1 cellular context compared by ENCODE assay signal in the genomic region with DNA sequence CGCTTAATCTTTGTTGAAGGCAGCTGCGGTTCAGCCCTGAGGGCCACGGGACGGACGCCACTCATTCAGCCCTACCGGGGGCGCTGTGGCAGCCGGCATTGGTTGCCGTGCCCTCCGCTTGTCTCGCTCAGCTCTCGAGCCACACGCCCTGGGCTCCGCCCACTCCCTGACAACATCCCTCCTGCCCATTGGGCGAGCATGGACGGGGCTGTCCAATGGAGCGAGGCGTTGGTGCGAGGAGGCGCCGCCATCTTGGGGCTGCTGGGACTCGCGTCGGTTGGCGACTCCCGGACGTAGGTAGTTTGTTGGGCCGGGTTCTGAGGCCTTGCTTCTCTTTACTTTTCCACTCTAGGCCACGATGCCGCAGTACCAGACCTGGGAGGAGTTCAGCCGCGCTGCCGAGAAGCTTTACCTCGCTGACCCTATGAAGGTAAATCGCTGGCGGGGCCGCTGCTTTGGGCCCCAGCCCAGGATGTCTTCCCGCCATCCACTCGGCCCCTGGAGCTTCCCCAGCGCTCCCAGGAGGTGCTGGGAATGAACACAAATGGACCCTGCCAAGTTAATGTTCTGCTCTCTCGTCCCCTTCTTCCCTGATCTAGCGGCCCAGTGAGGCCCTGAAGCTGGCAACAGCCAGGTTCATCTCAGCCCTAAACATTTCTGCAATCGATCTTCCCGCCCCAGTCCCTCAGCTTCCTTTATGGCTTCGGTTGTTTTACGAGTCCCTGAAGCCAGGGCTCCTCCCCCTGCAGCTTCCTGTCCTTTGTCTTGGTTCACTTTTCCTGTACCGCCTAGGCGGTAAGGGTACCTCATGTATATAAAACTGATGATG.
TF ChIP-seq lines count a peak whose summit lies in the region.

A gene with protein sequence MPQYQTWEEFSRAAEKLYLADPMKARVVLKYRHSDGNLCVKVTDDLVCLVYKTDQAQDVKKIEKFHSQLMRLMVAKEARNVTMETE (plus strand): TSS at position 244 of the 829 bp plus-strand sequence. CDS start 115 bp downstream, at position 359.

TF ChIP-seq in HepG2, 621 proteins besides CTCF, POLR2A, EP300 and RAD21 (continued from another document and continues in another):
- TF ChIP-seq ZNF558 (CRISPR knock-in tag; IDR thresholded peaks at IDR 0.05; ENCODE audit: borderline replicate concordance), result no peak
- TF ChIP-seq, protein P1, sequence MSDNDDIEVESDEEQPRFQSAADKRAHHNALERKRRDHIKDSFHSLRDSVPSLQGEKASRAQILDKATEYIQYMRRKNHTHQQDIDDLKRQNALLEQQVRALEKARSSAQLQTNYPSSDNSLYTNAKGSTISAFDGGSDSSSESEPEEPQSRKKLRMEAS (IDR thresholded peaks at IDR 0.05), result peak; percentile 87
- TF ChIP-seq IRX3 (CRISPR knock-in tag; IDR thresholded peaks at IDR 0.05; ENCODE audit: borderline replicate concordance, low read depth), result no peak
- TF ChIP-seq ZNF570 (CRISPR knock-in tag; IDR thresholded peaks at IDR 0.05; ENCODE audit: borderline replicate concordance), result no peak
- TF ChIP-seq ZNF724P (CRISPR knock-in tag; IDR thresholded peaks at IDR 0.05; ENCODE audit: borderline replicate concordance), result no peak
- TF ChIP-seq RFX1 (IDR thresholded peaks at IDR 0.05), result no peak; the same call in 1 of the 2 replicates
- peak; percentile 64 for TF ChIP-seq TAF1 (CRISPR knock-in tag; IDR thresholded peaks at IDR 0.05)
- TF ChIP-seq, protein P2, sequence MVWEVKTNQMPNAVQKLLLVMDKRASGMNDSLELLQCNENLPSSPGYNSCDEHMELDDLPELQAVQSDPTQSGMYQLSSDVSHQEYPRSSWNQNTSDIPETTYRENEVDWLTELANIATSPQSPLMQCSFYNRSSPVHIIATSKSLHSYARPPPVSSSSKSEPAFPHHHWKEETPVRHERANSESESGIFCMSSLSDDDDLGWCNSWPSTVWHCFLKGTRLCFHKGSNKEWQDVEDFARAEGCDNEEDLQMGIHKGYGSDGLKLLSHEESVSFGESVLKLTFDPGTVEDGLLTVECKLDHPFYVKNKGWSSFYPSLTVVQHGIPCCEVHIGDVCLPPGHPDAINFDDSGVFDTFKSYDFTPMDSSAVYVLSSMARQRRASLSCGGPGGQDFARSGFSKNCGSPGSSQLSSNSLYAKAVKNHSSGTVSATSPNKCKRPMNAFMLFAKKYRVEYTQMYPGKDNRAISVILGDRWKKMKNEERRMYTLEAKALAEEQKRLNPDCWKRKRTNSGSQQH (CRISPR knock-in tag; IDR thresholded peaks at IDR 0.05; ENCODE audit: low read depth), result no peak
- peak; percentile 44; the same call in 1 of the 2 replicates for TF ChIP-seq ZNF644 (CRISPR knock-in tag; IDR thresholded peaks at IDR 0.05; ENCODE audit: low read depth)
- TF ChIP-seq BHLHE40 (IDR thresholded peaks at IDR 0.05; ENCODE audit: low read length), result 0 out of 2 replicates have a peak, but pooled peaks have one; percentile 30
- no peak; the same call in 1 of the 2 replicates for TF ChIP-seq ZFP90 (CRISPR knock-in tag; IDR thresholded peaks at IDR 0.05; ENCODE audit: borderline replicate concordance)
- TF ChIP-seq, protein P3, sequence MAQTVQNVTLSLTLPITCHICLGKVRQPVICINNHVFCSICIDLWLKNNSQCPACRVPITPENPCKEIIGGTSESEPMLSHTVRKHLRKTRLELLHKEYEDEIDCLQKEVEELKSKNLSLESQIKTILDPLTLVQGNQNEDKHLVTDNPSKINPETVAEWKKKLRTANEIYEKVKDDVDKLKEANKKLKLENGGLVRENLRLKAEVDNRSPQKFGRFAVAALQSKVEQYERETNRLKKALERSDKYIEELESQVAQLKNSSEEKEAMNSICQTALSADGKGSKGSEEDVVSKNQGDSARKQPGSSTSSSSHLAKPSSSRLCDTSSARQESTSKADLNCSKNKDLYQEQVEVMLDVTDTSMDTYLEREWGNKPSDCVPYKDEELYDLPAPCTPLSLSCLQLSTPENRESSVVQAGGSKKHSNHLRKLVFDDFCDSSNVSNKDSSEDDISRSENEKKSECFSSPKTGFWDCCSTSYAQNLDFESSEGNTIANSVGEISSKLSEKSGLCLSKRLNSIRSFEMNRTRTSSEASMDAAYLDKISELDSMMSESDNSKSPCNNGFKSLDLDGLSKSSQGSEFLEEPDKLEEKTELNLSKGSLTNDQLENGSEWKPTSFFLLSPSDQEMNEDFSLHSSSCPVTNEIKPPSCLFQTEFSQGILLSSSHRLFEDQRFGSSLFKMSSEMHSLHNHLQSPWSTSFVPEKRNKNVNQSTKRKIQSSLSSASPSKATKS (CRISPR knock-in tag; IDR thresholded peaks at IDR 0.05), result no peak
- TF ChIP-seq TARDBP (CRISPR knock-in tag; IDR thresholded peaks at IDR 0.05), result peak; percentile 66; the same call in 1 of the 2 replicates
- TF ChIP-seq, protein P4, sequence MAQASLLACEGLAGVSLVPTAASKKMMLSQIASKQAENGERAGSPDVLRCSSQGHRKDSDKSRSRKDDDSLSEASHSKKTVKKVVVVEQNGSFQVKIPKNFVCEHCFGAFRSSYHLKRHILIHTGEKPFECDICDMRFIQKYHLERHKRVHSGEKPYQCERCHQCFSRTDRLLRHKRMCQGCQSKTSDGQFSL (CRISPR knock-in tag; IDR thresholded peaks at IDR 0.05), result no peak
- no peak for TF ChIP-seq PLSCR1 (CRISPR knock-in tag; IDR thresholded peaks at IDR 0.05; ENCODE audit: borderline replicate concordance)
- no peak for TF ChIP-seq KAT7 (CRISPR knock-in tag; IDR thresholded peaks at IDR 0.05; ENCODE audit: borderline replicate concordance)
- TF ChIP-seq, protein P5, sequence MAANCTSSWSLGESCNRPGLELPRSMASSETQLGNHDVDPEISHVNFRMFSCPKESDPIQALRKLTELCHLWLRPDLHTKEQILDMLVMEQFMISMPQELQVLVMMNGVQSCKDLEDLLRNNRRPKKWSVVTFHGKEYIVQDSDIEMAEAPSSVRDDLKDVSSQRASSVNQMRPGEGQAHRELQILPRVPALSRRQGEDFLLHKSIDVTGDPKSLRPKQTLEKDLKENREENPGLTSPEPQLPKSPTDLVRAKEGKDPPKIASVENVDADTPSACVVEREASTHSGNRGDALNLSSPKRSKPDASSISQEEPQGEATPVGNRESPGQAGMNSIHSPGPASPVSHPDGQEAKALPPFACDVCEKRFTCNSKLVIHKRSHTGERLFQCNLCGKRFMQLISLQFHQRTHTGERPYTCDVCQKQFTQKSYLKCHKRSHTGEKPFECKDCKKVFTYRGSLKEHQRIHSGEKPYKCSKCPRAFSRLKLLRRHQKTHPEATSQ (CRISPR knock-in tag; IDR thresholded peaks at IDR 0.05; ENCODE audit: borderline replicate concordance), result no peak
- TF ChIP-seq ZNF451 (CRISPR knock-in tag; IDR thresholded peaks at IDR 0.05), result no peak
- no peak for TF ChIP-seq ZNF205 (CRISPR knock-in tag; IDR thresholded peaks at IDR 0.05)
- TF ChIP-seq, protein P6, sequence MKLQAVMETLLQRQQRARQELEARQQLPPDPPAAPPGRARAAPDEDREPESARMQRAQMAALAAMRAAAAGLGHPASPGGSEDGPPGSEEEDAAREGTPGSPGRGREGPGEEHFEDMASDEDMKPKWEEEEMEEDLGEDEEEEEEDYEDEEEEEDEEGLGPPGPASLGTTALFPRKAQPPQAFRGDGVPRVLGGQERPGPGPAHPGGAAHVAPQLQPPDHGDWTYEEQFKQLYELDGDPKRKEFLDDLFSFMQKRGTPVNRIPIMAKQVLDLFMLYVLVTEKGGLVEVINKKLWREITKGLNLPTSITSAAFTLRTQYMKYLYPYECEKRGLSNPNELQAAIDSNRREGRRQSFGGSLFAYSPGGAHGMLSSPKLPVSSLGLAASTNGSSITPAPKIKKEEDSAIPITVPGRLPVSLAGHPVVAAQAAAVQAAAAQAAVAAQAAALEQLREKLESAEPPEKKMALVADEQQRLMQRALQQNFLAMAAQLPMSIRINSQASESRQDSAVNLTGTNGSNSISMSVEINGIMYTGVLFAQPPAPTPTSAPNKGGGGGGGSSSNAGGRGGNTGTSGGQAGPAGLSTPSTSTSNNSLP (IDR thresholded peaks at IDR 0.05; ENCODE audit: low read depth, low read length), result no peak; the same call in 1 of the 2 replicates
- TF ChIP-seq ATRX (CRISPR knock-in tag; IDR thresholded peaks at IDR 0.05; ENCODE audit: borderline replicate concordance), result no peak
- peak; percentile 91 for TF ChIP-seq KDM3A (CRISPR knock-in tag; IDR thresholded peaks at IDR 0.05; ENCODE audit: low read depth)
- no peak for TF ChIP-seq FOXP1 (IDR thresholded peaks at IDR 0.05)
- no peak for TF ChIP-seq FOXP1 (CRISPR knock-in tag; IDR thresholded peaks at IDR 0.05)
- no peak for TF ChIP-seq MAZ (IDR thresholded peaks at IDR 0.05; ENCODE audit: borderline replicate concordance, low read depth, low read length)
- TF ChIP-seq MAZ (CRISPR knock-in tag; IDR thresholded peaks at IDR 0.05; ENCODE audit: low read depth), result peak; percentile 84
- no peak for TF ChIP-seq LCORL (IDR thresholded peaks at IDR 0.05)
- TF ChIP-seq LCORL (CRISPR knock-in tag; IDR thresholded peaks at IDR 0.05), result peak; percentile 86
- TF ChIP-seq ZNF850 (CRISPR knock-in tag; conservative IDR thresholded peaks at IDR 0.05), result no peak
- TF ChIP-seq, protein P7, sequence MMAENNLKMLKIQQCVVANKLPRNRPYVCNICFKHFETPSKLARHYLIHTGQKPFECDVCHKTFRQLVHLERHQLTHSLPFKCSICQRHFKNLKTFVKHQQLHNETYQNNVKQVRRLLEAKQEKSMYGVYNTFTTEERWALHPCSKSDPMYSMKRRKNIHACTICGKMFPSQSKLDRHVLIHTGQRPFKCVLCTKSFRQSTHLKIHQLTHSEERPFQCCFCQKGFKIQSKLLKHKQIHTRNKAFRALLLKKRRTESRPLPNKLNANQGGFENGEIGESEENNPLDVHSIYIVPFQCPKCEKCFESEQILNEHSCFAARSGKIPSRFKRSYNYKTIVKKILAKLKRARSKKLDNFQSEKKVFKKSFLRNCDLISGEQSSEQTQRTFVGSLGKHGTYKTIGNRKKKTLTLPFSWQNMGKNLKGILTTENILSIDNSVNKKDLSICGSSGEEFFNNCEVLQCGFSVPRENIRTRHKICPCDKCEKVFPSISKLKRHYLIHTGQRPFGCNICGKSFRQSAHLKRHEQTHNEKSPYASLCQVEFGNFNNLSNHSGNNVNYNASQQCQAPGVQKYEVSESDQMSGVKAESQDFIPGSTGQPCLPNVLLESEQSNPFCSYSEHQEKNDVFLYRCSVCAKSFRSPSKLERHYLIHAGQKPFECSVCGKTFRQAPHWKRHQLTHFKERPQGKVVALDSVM (CRISPR knock-in tag; IDR thresholded peaks at IDR 0.05), result no peak
- TF ChIP-seq CBFB (CRISPR knock-in tag; IDR thresholded peaks at IDR 0.05), result peak; percentile 86
- no peak; the same call in 1 of the 2 replicates for TF ChIP-seq MTF2 (CRISPR knock-in tag; IDR thresholded peaks at IDR 0.05; ENCODE audit: borderline replicate concordance)
- no peak for TF ChIP-seq SRY (CRISPR knock-in tag; IDR thresholded peaks at IDR 0.05)
- no peak for TF ChIP-seq RBM22 (optimal IDR thresholded peaks at IDR 0.05; ENCODE audit: low read length)
- peak; percentile 69 for TF ChIP-seq FOSL2 (CRISPR knock-in tag; IDR thresholded peaks at IDR 0.05)
- TF ChIP-seq AGO1 (IDR thresholded peaks at IDR 0.05; ENCODE audit: low read depth, low read length, poor library complexity, severe bottlenecking), result no peak
- peak; percentile 89; the same call in 1 of the 2 replicates for TF ChIP-seq ZNF343 (CRISPR knock-in tag; IDR thresholded peaks at IDR 0.05)
- no peak; the same call in 1 of the 2 replicates for TF ChIP-seq ZNF224 (CRISPR knock-in tag; IDR thresholded peaks at IDR 0.05)
- TF ChIP-seq TRAFD1 (CRISPR knock-in tag; IDR thresholded peaks at IDR 0.05; ENCODE audit: borderline replicate concordance), result no peak
- no peak for TF ChIP-seq ZNF781 (CRISPR knock-in tag; IDR thresholded peaks at IDR 0.05; ENCODE audit: borderline replicate concordance, not compliant biosample characterization)
- no peak for TF ChIP-seq FLYWCH1 (CRISPR knock-in tag; IDR thresholded peaks at IDR 0.05)
- no peak for TF ChIP-seq TOE1 (CRISPR knock-in tag; IDR thresholded peaks at IDR 0.05)
- TF ChIP-seq, protein P8, sequence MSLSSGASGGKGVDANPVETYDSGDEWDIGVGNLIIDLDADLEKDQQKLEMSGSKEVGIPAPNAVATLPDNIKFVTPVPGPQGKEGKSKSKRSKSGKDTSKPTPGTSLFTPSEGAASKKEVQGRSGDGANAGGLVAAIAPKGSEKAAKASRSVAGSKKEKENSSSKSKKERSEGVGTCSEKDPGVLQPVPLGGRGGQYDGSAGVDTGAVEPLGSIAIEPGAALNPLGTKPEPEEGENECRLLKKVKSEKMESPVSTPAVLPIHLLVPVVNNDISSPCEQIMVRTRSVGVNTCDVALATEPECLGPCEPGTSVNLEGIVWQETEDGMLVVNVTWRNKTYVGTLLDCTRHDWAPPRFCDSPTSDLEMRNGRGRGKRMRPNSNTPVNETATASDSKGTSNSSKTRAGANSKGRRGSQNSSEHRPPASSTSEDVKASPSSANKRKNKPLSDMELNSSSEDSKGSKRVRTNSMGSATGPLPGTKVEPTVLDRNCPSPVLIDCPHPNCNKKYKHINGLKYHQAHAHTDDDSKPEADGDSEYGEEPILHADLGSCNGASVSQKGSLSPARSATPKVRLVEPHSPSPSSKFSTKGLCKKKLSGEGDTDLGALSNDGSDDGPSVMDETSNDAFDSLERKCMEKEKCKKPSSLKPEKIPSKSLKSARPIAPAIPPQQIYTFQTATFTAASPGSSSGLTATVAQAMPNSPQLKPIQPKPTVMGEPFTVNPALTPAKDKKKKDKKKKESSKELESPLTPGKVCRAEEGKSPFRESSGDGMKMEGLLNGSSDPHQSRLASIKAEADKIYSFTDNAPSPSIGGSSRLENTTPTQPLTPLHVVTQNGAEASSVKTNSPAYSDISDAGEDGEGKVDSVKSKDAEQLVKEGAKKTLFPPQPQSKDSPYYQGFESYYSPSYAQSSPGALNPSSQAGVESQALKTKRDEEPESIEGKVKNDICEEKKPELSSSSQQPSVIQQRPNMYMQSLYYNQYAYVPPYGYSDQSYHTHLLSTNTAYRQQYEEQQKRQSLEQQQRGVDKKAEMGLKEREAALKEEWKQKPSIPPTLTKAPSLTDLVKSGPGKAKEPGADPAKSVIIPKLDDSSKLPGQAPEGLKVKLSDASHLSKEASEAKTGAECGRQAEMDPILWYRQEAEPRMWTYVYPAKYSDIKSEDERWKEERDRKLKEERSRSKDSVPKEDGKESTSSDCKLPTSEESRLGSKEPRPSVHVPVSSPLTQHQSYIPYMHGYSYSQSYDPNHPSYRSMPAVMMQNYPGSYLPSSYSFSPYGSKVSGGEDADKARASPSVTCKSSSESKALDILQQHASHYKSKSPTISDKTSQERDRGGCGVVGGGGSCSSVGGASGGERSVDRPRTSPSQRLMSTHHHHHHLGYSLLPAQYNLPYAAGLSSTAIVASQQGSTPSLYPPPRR (CRISPR knock-in tag; IDR thresholded peaks at IDR 0.05; ENCODE audit: borderline replicate concordance), result peak; percentile 72; the same call in 1 of the 2 replicates
